In the genomic region with DNA sequence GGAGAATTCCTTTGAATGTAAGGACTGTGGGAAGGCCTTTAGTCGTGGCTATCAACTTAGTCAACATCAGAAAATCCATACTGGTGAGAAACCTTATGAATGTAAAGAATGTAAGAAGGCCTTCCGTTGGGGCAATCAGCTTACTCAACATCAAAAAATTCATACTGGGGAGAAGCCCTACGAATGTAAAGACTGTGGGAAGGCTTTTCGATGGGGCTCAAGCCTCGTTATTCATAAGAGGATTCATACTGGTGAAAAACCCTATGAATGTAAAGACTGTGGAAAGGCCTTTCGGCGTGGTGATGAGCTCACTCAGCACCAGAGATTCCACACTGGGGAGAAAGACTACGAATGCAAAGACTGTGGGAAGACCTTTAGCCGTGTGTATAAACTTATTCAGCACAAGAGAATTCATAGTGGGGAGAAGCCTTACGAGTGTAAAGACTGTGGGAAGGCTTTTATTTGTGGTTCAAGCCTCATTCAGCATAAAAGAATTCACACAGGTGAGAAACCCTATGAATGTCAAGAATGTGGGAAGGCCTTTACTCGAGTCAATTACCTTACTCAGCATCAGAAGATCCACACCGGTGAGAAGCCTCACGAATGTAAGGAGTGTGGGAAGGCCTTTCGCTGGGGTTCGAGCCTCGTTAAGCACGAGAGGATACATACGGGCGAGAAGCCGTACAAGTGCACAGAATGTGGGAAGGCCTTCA, we compare ENCODE assay signal across 1 cellular context.
TF ChIP-seq lines count a peak whose summit lies in the region.

No MANE protein-coding gene starts in this region.

TF ChIP-seq in GM12878, 131 proteins besides CTCF, POLR2A, EP300 and RAD21:
- TF ChIP-seq PAX8 (IDR thresholded peaks at IDR 0.05) (no peak), ZNF274 (IDR thresholded peaks at IDR 0.05; ENCODE audit: insufficient read depth, insufficient read length) (peak; percentile 72)
